ENCODE assay signal across 8 cellular contexts in genomic region chr18:31101148-31102019, GRCh38. TPM values are rescaled to one million over a fixed set of nuclear protein-coding genes. Genes with fewer than 3 reads are reported as not detected.
DNase-seq lines count a peak whose midpoint lies in the region; ATAC-seq and TF ChIP-seq lines count a peak whose summit lies in the region.

No MANE protein-coding gene starts in this region.

- peaks cover 21% of the 10 kb centered on the region for H3K79me1 ChIP-seq in trophoblast cell (ENCODE audit: low read length)

- no peak overlapping the region for H3K27ac Mint-ChIP-seq in activated naive CD4-positive, alpha-beta T cell treated with anti-CD3 and anti-CD28 coated beads, Interleukin-2, amount 10 ng/mL, durations not matched to agents 7 days and 5 days
- H3K27ac Mint-ChIP-seq in activated T-cell treated with anti-CD3 and anti-CD28 coated beads, Interleukin-2, amount 50 U/mL, for 72 hours = no peak overlapping the region

- peak overlapping the region; percentile 64 for H2AK5ac ChIP-seq in trophoblast cell (ENCODE audit: low read length)

- TF ChIP-seq POLR2A in heart left ventricle (IDR thresholded peaks at IDR 0.05) = peak in 1 of 2 donors; percentile 21

- peak overlapping the region; percentile 84 for H4K8ac ChIP-seq in trophoblast cell (ENCODE audit: low read depth, low read length)

- peak overlapping the region; percentile 90 for H3K18ac ChIP-seq in trophoblast cell (ENCODE audit: low read length)

- H3K27me3 ChIP-seq in heart left ventricle = peaks cover 0 to 3% (median 0%) of the 10 kb centered on the region in 9 donors
- no peaks in the 10 kb centered on the region for H3K27me3 ChIP-seq in trophoblast cell (ENCODE audit: insufficient read depth, low read length)

- H4K12ac ChIP-seq in trophoblast cell (ENCODE audit: low read depth, low read length) = peak overlapping the region; percentile 94

- H3K4me1 ChIP-seq in heart left ventricle (peaks cover 0 to 17% (median 0%) of the 10 kb centered on the region in 12 donors), trophoblast cell (ENCODE audit: control insufficient read depth in 1 of 2, insufficient read depth in 2 of 2, low read length in 2 of 2) (peaks cover 2 to 6% of the 10 kb centered on the region in 2 experiments)

- peak overlapping the region; percentile 92 for H3K14ac ChIP-seq in trophoblast cell (ENCODE audit: low read length)

- H2BK5ac ChIP-seq in trophoblast cell (ENCODE audit: low read depth, low read length, poor library complexity) = peak overlapping the region; percentile 91

- H3K9me3 Mint-ChIP-seq in activated naive CD4-positive, alpha-beta T cell treated with anti-CD3 and anti-CD28 coated beads, Interleukin-2, amount 10 ng/mL, durations not matched to agents 7 days and 5 days = no peaks in the 10 kb centered on the region
- H3K9me3 Mint-ChIP-seq in activated T-cell treated with anti-CD3 and anti-CD28 coated beads, Interleukin-2, amount 50 U/mL, for 72 hours = peaks cover 4 to 7% of the 10 kb centered on the region in 2 donors

- ATAC-seq in heart left ventricle (peak; percentile 86 to 92 (median 90)), HG03571 (IDR thresholded peaks at IDR 0.05; ENCODE audit: unreplicated experiment) (no peak), GM21526 (IDR thresholded peaks at IDR 0.05; ENCODE audit: low FRiP score, unreplicated experiment) (no peak)
- ATAC-seq in activated T-cell treated with anti-CD3 and anti-CD28 coated beads, Interleukin-2, amount 50 U/mL, for 72 hours (replicated peaks in 1 of 2) = no peak

- no peaks in the 10 kb centered on the region for H3K36me3 Mint-ChIP-seq in activated naive CD4-positive, alpha-beta T cell treated with anti-CD3 and anti-CD28 coated beads, Interleukin-2, amount 10 ng/mL, durations not matched to agents 7 days and 5 days
- H3K36me3 Mint-ChIP-seq in activated T-cell treated with anti-CD3 and anti-CD28 coated beads, Interleukin-2, amount 50 U/mL, for 72 hours (ENCODE audit: insufficient read depth in 2 of 2) = peaks cover 0 to 1% of the 10 kb centered on the region in 2 donors

- CTCF ChIA-PET in activated naive CD4-positive, alpha-beta T cell treated with anti-CD3 and anti-CD28 coated beads, Interleukin-2, amount 10 ng/mL, durations not matched to agents 7 days and 5 days (lab: Charles Lee) = no interaction called here

- H3K9me3 ChIP-seq in heart left ventricle (no peaks in the 10 kb centered on the region), trophoblast cell (ENCODE audit: insufficient read depth, low read depth, low read length) (no peaks in the 10 kb centered on the region)

- peak overlapping the region; percentile 42 for H2BK12ac ChIP-seq in trophoblast cell (ENCODE audit: low read length)

- intact Hi-C loops in heart left ventricle (cut with DNase I) = loop anchor here in 9 of 10 donors (2.0 to 10.0 kb wide), 11 partner anchors 101 to 411 kb away; partner anchors contain the start of gene DSG2 (in 4 of the 9)

- no peaks in the 10 kb centered on the region for H3K36me3 ChIP-seq in heart left ventricle
- H3K36me3 ChIP-seq in trophoblast cell (ENCODE audit: control insufficient read depth in 1 of 2, insufficient read depth in 2 of 2, low read length in 2 of 2) = no peaks in the 10 kb centered on the region

- no peak overlapping the region for H3K23ac ChIP-seq in trophoblast cell (ENCODE audit: low read length)

- H3K27ac ChIP-seq in VCaP (peak overlapping the region; percentile 98), heart left ventricle (peak overlapping the region; percentile 81 to 94 (median 90)), trophoblast cell (ENCODE audit: low read depth, low read length) (peak overlapping the region; percentile 97)

- H3K4me3 Mint-ChIP-seq in activated naive CD4-positive, alpha-beta T cell treated with anti-CD3 and anti-CD28 coated beads, Interleukin-2, amount 10 ng/mL, durations not matched to agents 7 days and 5 days = peak overlapping the region; percentile 39
- H3K4me3 Mint-ChIP-seq in activated T-cell treated with anti-CD3 and anti-CD28 coated beads, Interleukin-2, amount 50 U/mL, for 72 hours = peak overlapping the region in 1 of 2 donors; percentile 56

- peaks cover 18% of the 10 kb centered on the region for H3K79me2 ChIP-seq in trophoblast cell (ENCODE audit: control insufficient read depth, insufficient read depth, low read length, poor library complexity)

- TF ChIP-seq CTCF in VCaP (conservative IDR thresholded peaks at IDR 0.05) (peak; percentile 54), heart left ventricle (IDR thresholded peaks at IDR 0.05) (peak in 1 of 12 donors; percentile 19)

- H3K4ac ChIP-seq in trophoblast cell (ENCODE audit: low read depth, low read length) = peak overlapping the region; percentile 87

- H2BK120ac ChIP-seq in trophoblast cell (ENCODE audit: insufficient read depth, low read length, poor library complexity) = peak overlapping the region; percentile 93

- no peak for DNase-seq in activated naive CD4-positive, alpha-beta T cell treated with anti-CD3 and anti-CD28 coated beads, Interleukin-2, amount 10 ng/mL, durations not matched to agents 7 days and 5 days
- DNase-seq in activated naive CD4-positive, alpha-beta T cell treated with Interleukin-2 at 50 U/mL for 16 hours = no peak
- DNase-seq in heart left ventricle (peak; percentile 63 to 91 (median 88)), trophoblast cell (peak; percentile 48 to 60)
- no peak for DNase-seq in activated T-cell treated with anti-CD3 and anti-CD28 coated beads, Interleukin-2, amount 50 U/mL, for 72 hours

- H3K27me3 Mint-ChIP-seq in activated naive CD4-positive, alpha-beta T cell treated with anti-CD3 and anti-CD28 coated beads, Interleukin-2, amount 10 ng/mL, durations not matched to agents 7 days and 5 days = peaks cover 29% of the 10 kb centered on the region
- H3K27me3 Mint-ChIP-seq in activated T-cell treated with anti-CD3 and anti-CD28 coated beads, Interleukin-2, amount 50 U/mL, for 72 hours (ENCODE audit: low read depth) = peaks cover 41% of the 10 kb centered on the region

- peak overlapping the region; percentile 78 for H3K4me2 ChIP-seq in trophoblast cell (ENCODE audit: low read length)

- H3K9ac ChIP-seq in trophoblast cell (ENCODE audit: low read length) = peak overlapping the region; percentile 96

- peak overlapping the region; percentile 98 for H4K91ac ChIP-seq in trophoblast cell (ENCODE audit: low read depth, low read length)

- peak overlapping the region; percentile 67 for H2AFZ ChIP-seq in trophoblast cell (ENCODE audit: insufficient read depth, low read length, poor library complexity)

- H3K4me3 ChIP-seq in heart left ventricle = peak overlapping the region; percentile 50 to 89 (median 74)
- H3K4me3 ChIP-seq in trophoblast cell (ENCODE audit: low read depth, low read length) = peak overlapping the region; percentile 94

- no peaks in the 10 kb centered on the region for H3K4me1 Mint-ChIP-seq in activated naive CD4-positive, alpha-beta T cell treated with anti-CD3 and anti-CD28 coated beads, Interleukin-2, amount 10 ng/mL, durations not matched to agents 7 days and 5 days
- no peaks in the 10 kb centered on the region for H3K4me1 Mint-ChIP-seq in activated T-cell treated with anti-CD3 and anti-CD28 coated beads, Interleukin-2, amount 50 U/mL, for 72 hours (ENCODE audit: low read depth)

- 0 to 1% (median 1%) methylated on average over 33 to 74 of the region's 74 CpGs for WGBS in heart left ventricle, 4 donors
- no CpG with 5 or more reads among the region's 74 CpGs for WGBS in trophoblast cell (ENCODE audit: extremely low coverage, insufficient coverage, insufficient read length)

RNA-seq across cellular contexts. Expression of gene DSC2, which starts 0.8 kb away (rescaled TPM):
- total RNA-seq in heart left ventricle = 10 to 100 TPM; 23.7 to 37.2 (median 27.6) TPM
- polyA plus RNA-seq in heart left ventricle = 10 to 100 TPM in 1 of 2 donors, 1 to 10 TPM in 1; 6.3 to 12.5 TPM
- 95.6 and 98.9 TPM in 2 replicates for polyA plus RNA-seq in trophoblast cell (2013)
- not detected for total RNA-seq in activated T-cell treated with anti-CD3 and anti-CD28 coated beads, Interleukin-2, amount 50 U/mL, for 72 hours

RNA-seq across cellular contexts. Expression of gene DSC3, which starts 58.8 kb away (rescaled TPM):
- 10 to 100 TPM in 1 of 9 donors, under 1 TPM in 6, not detected in 2; 0.05 to 10.9 (median 0.13) TPM for total RNA-seq in heart left ventricle
- under 1 TPM; 0.04 to 0.22 TPM for polyA plus RNA-seq in heart left ventricle
- 0.38 and 0.42 TPM in 2 replicates for polyA plus RNA-seq in trophoblast cell (2013)
- total RNA-seq in activated T-cell treated with anti-CD3 and anti-CD28 coated beads, Interleukin-2, amount 50 U/mL, for 72 hours = not detected

Comparison
In these comparisons a context has a peak if more than half of its experiments do, and no peak if none do; other contexts are left out.
1. DNase-seq: peak in heart left ventricle (5 of 5) and trophoblast cell (2 of 2); none in activated naive CD4-positive, alpha-beta T cell treated with anti-CD3 and anti-CD28 coated beads, Interleukin-2, amount 10 ng/mL, durations not matched to agents 7 days and 5 days (single experiment), activated naive CD4-positive, alpha-beta T cell treated with Interleukin-2 at 50 U/mL for 16 hours (single experiment) and activated T-cell treated with anti-CD3 and anti-CD28 coated beads, Interleukin-2, amount 50 U/mL, for 72 hours (0 of 2).
2. ATAC-seq: peak in heart left ventricle (4 of 4); none in HG03571 (single experiment), GM21526 (single experiment) and activated T-cell treated with anti-CD3 and anti-CD28 coated beads, Interleukin-2, amount 50 U/mL, for 72 hours (0 of 2).
3. RNA of gene DSC2, which starts 0.8 kb away (total RNA-seq): 23.7 to 37.2 TPM in heart left ventricle; not detected in activated T-cell treated with anti-CD3 and anti-CD28 coated beads, Interleukin-2, amount 50 U/mL, for 72 hours; every median in the first group is over 10 times any median in the second.
4. Peak in every context shown above with its lines, with median percentiles within 50 percentile points of each other: H3K27ac ChIP-seq.